1 cellular context compared by ENCODE assay signal in the genomic region with DNA sequence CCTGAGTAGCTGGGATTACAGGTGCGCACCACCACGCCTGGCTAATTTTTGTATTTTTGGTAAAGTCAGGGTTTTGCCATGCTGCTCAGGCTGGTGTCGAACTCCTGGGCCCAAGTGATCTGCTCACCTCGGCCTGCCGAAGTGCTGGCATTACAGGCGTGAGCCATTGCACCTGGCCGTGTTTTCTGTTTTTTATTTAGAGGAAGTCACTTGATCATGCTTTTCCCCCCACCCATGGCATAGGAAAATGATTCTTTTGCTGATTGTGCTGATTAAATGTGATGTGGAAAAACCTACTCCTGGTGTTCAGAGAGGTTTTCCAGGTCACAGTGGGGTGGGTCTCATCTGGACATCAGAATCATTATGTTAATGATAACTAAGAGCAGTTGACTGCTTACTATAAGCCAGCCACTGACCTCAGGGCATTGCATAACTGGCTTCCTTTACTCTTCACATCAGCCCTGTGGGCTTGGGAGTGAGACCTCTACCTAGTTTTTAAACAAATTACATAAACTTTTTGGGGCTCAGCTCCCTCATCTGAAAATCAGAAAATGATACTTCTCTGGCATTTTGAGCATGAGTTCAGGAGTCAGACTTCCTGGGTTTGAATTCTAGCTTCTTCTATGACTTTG.
TF ChIP-seq lines count a peak whose summit lies in the region.

No MANE protein-coding gene starts in this region.

TF ChIP-seq in IMR-90, 13 proteins besides CTCF, POLR2A, EP300 and RAD21:
- peak; percentile 74 for TF ChIP-seq CEBPB (IDR thresholded peaks at IDR 0.05; ENCODE audit: low read depth, low read length)
- TF ChIP-seq FOS (IDR thresholded peaks at IDR 0.05; ENCODE audit: low read depth, low read length): no peak
